8 cellular contexts compared by ENCODE assay signal in the genomic region with DNA sequence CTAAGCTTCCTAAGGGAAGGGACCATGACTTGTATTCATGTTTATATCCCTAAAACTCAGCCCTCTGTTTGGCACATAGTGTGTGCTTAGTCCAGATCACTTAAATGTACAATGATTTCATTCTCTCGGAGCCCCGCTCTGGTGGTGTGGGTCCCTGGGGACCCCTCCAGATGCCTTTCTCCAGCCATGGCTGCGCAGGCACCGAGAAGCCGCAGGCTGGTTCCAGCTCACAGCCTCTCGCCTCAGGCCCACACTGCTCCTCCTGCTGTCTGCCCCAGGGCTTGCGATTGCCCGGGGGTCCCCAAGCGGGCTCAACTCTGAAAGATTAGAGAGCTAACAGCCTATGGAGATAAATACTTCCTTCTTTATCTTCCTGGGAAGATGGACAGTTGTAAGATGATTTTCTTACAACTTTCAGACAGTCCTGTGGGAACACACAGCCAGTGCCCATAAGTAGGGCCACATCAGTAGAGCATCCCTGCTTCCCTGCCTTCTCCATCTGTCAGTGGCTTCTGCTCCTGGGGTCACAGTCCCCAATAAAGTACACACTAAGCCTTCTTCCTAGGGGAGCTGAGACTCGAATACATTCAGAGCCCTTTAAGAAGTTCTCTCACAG.
DNase-seq lines count a peak whose midpoint lies in the region; ATAC-seq and TF ChIP-seq lines count a peak whose summit lies in the region.

No MANE protein-coding gene starts in this region.

- TF ChIP-seq CTCF in esophagus squamous epithelium (IDR thresholded peaks at IDR 0.05): no peak

- H3K9ac ChIP-seq in rectal smooth muscle tissue (ENCODE audit: low read length): peak overlapping the region; percentile 34

- H3K27ac ChIP-seq in esophagus squamous epithelium (peak overlapping the region; percentile 67 to 95 (median 90)), rectal smooth muscle tissue (ENCODE audit: low read depth, low read length) (peak overlapping the region; percentile 89)

- H3K36me3 ChIP-seq in esophagus squamous epithelium: no peaks in the 10 kb centered on the region
- no peaks in the 10 kb centered on the region for H3K36me3 ChIP-seq in rectal smooth muscle tissue (ENCODE audit: control insufficient read depth, insufficient read depth, low read length)

- in situ Hi-C loops in SK-MEL-5 (cut with HindIII; ENCODE audit: low pct_unique_long_range_greater_than_20kb, low sequenced_read_pairs): no loop called here

- H3K9me3 ChIP-seq in esophagus squamous epithelium: no peaks in the 10 kb centered on the region

- TF ChIP-seq POLR2A in esophagus squamous epithelium (IDR thresholded peaks at IDR 0.05): peak in 1 of 4 donors; percentile 11

- H3K4me1 ChIP-seq in esophagus squamous epithelium: peaks cover 15 to 39% (median 26%) of the 10 kb centered on the region in 3 donors
- H3K4me1 ChIP-seq in rectal smooth muscle tissue (ENCODE audit: control insufficient read depth, insufficient read depth, low read length): peaks cover 20% of the 10 kb centered on the region

- peak; percentile 50 for ATAC-seq in GM21825 (IDR thresholded peaks at IDR 0.05; ENCODE audit: unreplicated experiment)

- DNase-seq in SK-MEL-5 (ENCODE audit: low read depth, low spot score) (peak; percentile 25), esophagus squamous epithelium (lab: John Stamatoyannopoulos, UW) (no peak), middle frontal gyrus (ENCODE audit: extremely low spot score, low spot score) (no peak), NCI-H187 (lab: John Stamatoyannopoulos, UW) (no peak), KG1 (lab: John Stamatoyannopoulos, UW) (no peak)

- H3K27me3 ChIP-seq in esophagus squamous epithelium (no peaks in the 10 kb centered on the region), rectal smooth muscle tissue (ENCODE audit: control insufficient read depth, insufficient read depth, low read length) (no peaks in the 10 kb centered on the region)

- 71 to 76% methylated on average over 2 to 7 of the region's 10 CpGs for WGBS in esophagus squamous epithelium, 2 donors

- H3K4me3 ChIP-seq in GM08714 (ENCODE audit: low read length) (peak overlapping the region; percentile 60; the same call in 1 of the 2 replicates), esophagus squamous epithelium (peak overlapping the region in 1 of 4 donors; percentile 48), rectal smooth muscle tissue (ENCODE audit: low read length) (peak overlapping the region; percentile 35)

- intact Hi-C loops in esophagus squamous epithelium (cut with DNase I): no loop called here
